ENCODE assay signal across 11 cellular contexts in genomic region chr15:25176991-25177954, GRCh38.
DNase-seq lines count a peak whose midpoint lies in the region; ATAC-seq and TF ChIP-seq lines count a peak whose summit lies in the region.
"Had no signal": no experiment of that assay in that cellular context is flagged by ENCODE, and none has a peak within 500 bp of the region (broad histone marks: within the 10 kb centered on the region; RNA-seq: fewer than 3 reads in every experiment).

No MANE protein-coding gene starts in this region.

- no peaks in the 10 kb centered on the region for H3K27me3 ChIP-seq in CD8-positive, alpha-beta T cell (ENCODE audit: insufficient read depth, low read length)
- H3K27me3 ChIP-seq in heart right ventricle = no peaks in the 10 kb centered on the region

- no peak overlapping the region for H3K4me3 Mint-ChIP-seq in CD8-positive, alpha-beta T cell
- H3K4me3 Mint-ChIP-seq in activated B cell treated with CpG ODN at 0.5 μM for 24 hours = no peak overlapping the region
- H3K4me3 Mint-ChIP-seq in osteocyte (ENCODE audit: unreplicated experiment) = no peak overlapping the region

- intact Hi-C loops in CD8-positive, alpha-beta T cell (cut with DNase I, micrococcal nuclease) = no loop called here
- intact Hi-C loops in activated B cell treated with CpG ODN at 0.5 μM for 24 hours (cut with micrococcal nuclease) = no loop called here
- intact Hi-C loops in heart right ventricle (cut with DNase I) = loop anchor here in 1 of 10 donors (10.0 kb wide), 1 partner anchor 1792 kb away; no protein-coding TSS in a partner anchor

- no peak overlapping the region for H3K27ac Mint-ChIP-seq in CD8-positive, alpha-beta T cell
- H3K27ac Mint-ChIP-seq in activated B cell treated with CpG ODN at 0.5 μM for 24 hours (no peak overlapping the region), osteocyte (ENCODE audit: unreplicated experiment) (no peak overlapping the region)

- H3K27ac ChIP-seq in CD8-positive, alpha-beta T cell (ENCODE audit: low read depth, low read length) = no peak overlapping the region
- no peak overlapping the region for H3K27ac ChIP-seq in heart right ventricle

- H3K9me3 Mint-ChIP-seq in CD8-positive, alpha-beta T cell = peaks cover 10% of the 10 kb centered on the region
- H3K9me3 Mint-ChIP-seq in activated B cell treated with CpG ODN at 0.5 μM for 24 hours = peaks cover 17% of the 10 kb centered on the region
- H3K9me3 Mint-ChIP-seq in osteocyte (ENCODE audit: unreplicated experiment) = peaks cover 15% of the 10 kb centered on the region

- H3K9me3 ChIP-seq in CD8-positive, alpha-beta T cell (ENCODE audit: low read length) = no peaks in the 10 kb centered on the region
- H3K9me3 ChIP-seq in heart right ventricle = peaks cover 0 to 100% (median 26%) of the 10 kb centered on the region in 11 donors

- no peaks in the 10 kb centered on the region for H3K4me1 ChIP-seq in CD8-positive, alpha-beta T cell (ENCODE audit: insufficient read depth, low read length)
- H3K4me1 ChIP-seq in heart right ventricle = no peaks in the 10 kb centered on the region

- H3K4me1 Mint-ChIP-seq in CD8-positive, alpha-beta T cell (ENCODE audit: low read depth) = no peaks in the 10 kb centered on the region
- H3K4me1 Mint-ChIP-seq in activated B cell treated with CpG ODN at 0.5 μM for 24 hours (no peaks in the 10 kb centered on the region), osteocyte (ENCODE audit: unreplicated experiment) (no peaks in the 10 kb centered on the region)

- peak in 4 of 7 experiments; percentile 2 to 32 (median 8) for DNase-seq in CD8-positive, alpha-beta T cell
- DNase-seq in activated B cell treated with CpG ODN at 0.5 μM for 24 hours (peak; percentile 5), heart right ventricle (peak; percentile 2), osteocyte (ENCODE audit: extremely low spot score, unreplicated experiment) (peak; percentile 81), LoVo (ENCODE audit: low spot score) (no peak), nucleus accumbens (lab: John Stamatoyannopoulos, UW) (no peak)
- DNase-seq: erythroblast; hypothalamus; stimulated activated naive CD4-positive, alpha-beta T cell had no signal

- ATAC-seq in CD8-positive, alpha-beta T cell = no peak
- no peak for ATAC-seq in activated B cell treated with CpG ODN at 0.5 μM for 24 hours (ENCODE audit: low read depth)
- no peak for ATAC-seq in heart right ventricle
- no peak for ATAC-seq in HG03442 (IDR thresholded peaks at IDR 0.05; ENCODE audit: unreplicated experiment)
- no peak for ATAC-seq in GM21423 (IDR thresholded peaks at IDR 0.05; ENCODE audit: unreplicated experiment)

- CTCF ChIA-PET in CD8-positive, alpha-beta T cell (lab: Charles Lee) = no interaction called here
- CTCF ChIA-PET in activated B cell treated with CpG ODN at 0.5 μM for 24 hours (lab: Charles Lee) = no interaction called here

- no peaks in the 10 kb centered on the region for H3K27me3 Mint-ChIP-seq in CD8-positive, alpha-beta T cell (ENCODE audit: low read depth)
- no peaks in the 10 kb centered on the region for H3K27me3 Mint-ChIP-seq in activated B cell treated with CpG ODN at 0.5 μM for 24 hours
- H3K27me3 Mint-ChIP-seq in osteocyte (ENCODE audit: unreplicated experiment) = no peaks in the 10 kb centered on the region

- H3K36me3 Mint-ChIP-seq in CD8-positive, alpha-beta T cell = no peaks in the 10 kb centered on the region
- no peaks in the 10 kb centered on the region for H3K36me3 Mint-ChIP-seq in activated B cell treated with CpG ODN at 0.5 μM for 24 hours (ENCODE audit: low read depth)
- no peaks in the 10 kb centered on the region for H3K36me3 Mint-ChIP-seq in osteocyte (ENCODE audit: unreplicated experiment)

- 82 to 83% methylated on average over 21 of the region's 21 CpGs for WGBS in heart right ventricle, 2 donors

- POLR2A ChIA-PET in CD8-positive, alpha-beta T cell (lab: Charles Lee) = no interaction called here
- POLR2A ChIA-PET in activated B cell treated with CpG ODN at 0.5 μM for 24 hours (lab: Charles Lee) = no interaction called here

- no peak overlapping the region for H3K4me3 ChIP-seq in CD8-positive, alpha-beta T cell (ENCODE audit: low read depth, low read length)
- no peak overlapping the region for H3K4me3 ChIP-seq in heart right ventricle

- no peak for TF ChIP-seq CTCF in CD8-positive, alpha-beta T cell (IDR thresholded peaks at IDR 0.05)
- TF ChIP-seq CTCF in activated B cell treated with CpG ODN at 0.5 μM for 24 hours (IDR thresholded peaks at IDR 0.05) (no peak), heart right ventricle (IDR thresholded peaks at IDR 0.05) (no peak), osteocyte (IDR thresholded peaks at IDR 0.05) (no peak)

- no peaks in the 10 kb centered on the region for H3K36me3 ChIP-seq in CD8-positive, alpha-beta T cell (ENCODE audit: insufficient read depth, low read length)
- no peaks in the 10 kb centered on the region for H3K36me3 ChIP-seq in heart right ventricle

Comparison
In these comparisons a context has a peak if more than half of its experiments do, and no peak if none do; other contexts are left out.
1. DNase-seq: peak in CD8-positive, alpha-beta T cell (4 of 7), activated B cell treated with CpG ODN at 0.5 μM for 24 hours (single experiment), heart right ventricle (2 of 2) and osteocyte (single experiment); none in LoVo (single experiment) and nucleus accumbens (0 of 56).